ENCODE assay signal across 20 cellular contexts in the genomic region with DNA sequence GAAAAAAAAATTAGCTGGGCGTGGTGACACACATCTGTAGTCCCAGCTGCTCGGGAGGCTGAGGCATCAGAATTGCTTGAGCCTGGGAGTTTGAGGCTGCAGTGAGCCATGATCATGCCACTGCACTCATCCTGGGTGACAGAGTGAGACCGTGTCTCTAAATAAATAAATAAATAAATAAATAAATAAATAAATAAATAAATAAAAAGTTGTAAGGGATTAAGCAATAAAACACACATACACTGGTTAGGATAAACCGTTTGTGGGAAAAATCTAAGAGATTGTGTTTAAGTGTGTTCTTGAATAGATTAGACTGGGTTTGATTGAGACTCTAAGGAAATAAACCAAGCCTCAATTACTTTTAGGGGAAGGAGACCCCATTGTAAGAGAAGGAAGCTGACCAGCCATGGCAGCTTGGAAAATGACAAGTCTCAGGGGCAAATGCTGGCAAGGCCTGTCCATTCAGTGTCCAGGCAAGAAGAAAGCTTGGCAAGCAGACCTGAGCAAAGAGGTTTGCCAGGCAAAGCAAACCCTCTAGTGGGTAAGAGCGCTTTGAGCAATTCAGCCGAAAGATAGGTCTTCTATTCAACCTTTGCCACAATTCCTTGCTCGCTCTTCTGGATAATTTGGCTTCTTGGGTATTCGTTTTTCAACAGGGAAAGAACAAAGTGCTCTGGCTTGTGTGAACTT.
DNase-seq lines count a peak whose midpoint lies in the region; ATAC-seq and TF ChIP-seq lines count a peak whose summit lies in the region.
"Had no signal": no experiment of that assay in that cellular context is flagged by ENCODE, and none has a peak within 500 bp of the region (broad histone marks: within the 10 kb centered on the region; RNA-seq: fewer than 3 reads in every experiment).

No MANE protein-coding gene starts in this region.

- H3K27ac Mint-ChIP-seq in brain: peak overlapping the region in 3 of 5 experiments; percentile 18 to 92 (median 30)
- H3K27ac Mint-ChIP-seq: CD4-positive, alpha-beta memory T cell; HFFc6; natural killer cell treated with Interleukin-12 subunit alpha and Interleukin-12 subunit beta and Interleukin-15 and Interleukin-18, amount 100 ng/mL, for 72 hours; T-helper 2 cell treated with Interferon-gamma antibody and Interleukin-4, amounts not matched to agents 5 μg/mL and 100 μg/mL, for 36 hours had no signal

- H3K9me3 Mint-ChIP-seq in brain: no peaks in the 10 kb centered on the region
- H3K9me3 Mint-ChIP-seq: CD4-positive, alpha-beta memory T cell; HFFc6; natural killer cell treated with Interleukin-12 subunit alpha and Interleukin-12 subunit beta and Interleukin-15 and Interleukin-18, amount 100 ng/mL, for 72 hours; T-helper 2 cell treated with Interferon-gamma antibody and Interleukin-4, amounts not matched to agents 5 μg/mL and 100 μg/mL, for 36 hours had no signal

- H3K36me3 ChIP-seq in right atrium auricular region (no peaks in the 10 kb centered on the region), left lung (no peaks in the 10 kb centered on the region), aorta (ENCODE audit: control insufficient read depth in 1 of 2, insufficient read depth in 2 of 2, low read length in 1 of 2) (no peaks in the 10 kb centered on the region)
- H3K36me3 ChIP-seq: gastrocnemius medialis, prostate gland had no signal

- 41% methylated on average over 8 of the region's 8 CpGs for WGBS in aorta, 2 donors

- H3K36me3 Mint-ChIP-seq in brain: no peaks in the 10 kb centered on the region
- H3K36me3 Mint-ChIP-seq: CD4-positive, alpha-beta memory T cell; natural killer cell treated with Interleukin-12 subunit alpha and Interleukin-12 subunit beta and Interleukin-15 and Interleukin-18, amount 100 ng/mL, for 72 hours had no signal

- no peaks in the 10 kb centered on the region for H3K27me3 Mint-ChIP-seq in brain
- H3K27me3 Mint-ChIP-seq: natural killer cell treated with Interleukin-12 subunit alpha and Interleukin-12 subunit beta and Interleukin-15 and Interleukin-18, amount 100 ng/mL, for 72 hours had no signal

- H3K4me1 ChIP-seq in right atrium auricular region (peaks cover 0 to 9% of the 10 kb centered on the region in 2 donors), left lung (peaks cover 0 to 9% of the 10 kb centered on the region in 2 donors), aorta (ENCODE audit: control insufficient read depth in 1 of 2, insufficient read depth in 2 of 2, low read length in 2 of 2) (no peaks in the 10 kb centered on the region)
- H3K4me1 ChIP-seq: prostate gland had no signal

- H3K4me3 ChIP-seq in right atrium auricular region: no peak overlapping the region
- no peak overlapping the region for H3K4me3 ChIP-seq in left lung
- H3K4me3 ChIP-seq in aorta (ENCODE audit: low read length in 2 of 2): no peak overlapping the region
- H3K4me3 ChIP-seq: gastrocnemius medialis, prostate gland had no signal

- peaks cover 19% of the 10 kb centered on the region for H3K4me1 Mint-ChIP-seq in brain

- H3K27ac ChIP-seq in right atrium auricular region (peak overlapping the region in 1 of 2 donors; percentile 7), left lung (no peak overlapping the region), aorta (ENCODE audit: low read depth in 1 of 2, low read length in 2 of 2) (peak overlapping the region in 1 of 2 donors; percentile 26)

- no peak for TF ChIP-seq CTCF in right atrium auricular region (IDR thresholded peaks at IDR 0.05)
- TF ChIP-seq CTCF in brain (conservative IDR thresholded peaks at IDR 0.05): no peak
- no peak for TF ChIP-seq CTCF in left lung (IDR thresholded peaks at IDR 0.05)

- DNase-seq in Right ventricle myocardium superior (no peak), right atrium auricular region (ENCODE audit: low spot score) (no peak), left lung (no peak), aorta (no peak), AG20443 (ENCODE audit: low spot score) (no peak)
- DNase-seq: CD4-positive, alpha-beta memory T cell; EL; gastrocnemius medialis; HFFc6; mesendoderm; NCI-H1436; NCI-H2227 treated with DMSO at 0.1 percent for 48 hours; SHP77 treated with DMSO at 0.1 percent for 48 hours; stimulated activated naive CD8-positive, alpha-beta T cell treated with anti-CD3 and anti-CD28 coated beads, Interleukin-15, Interleukin-2, amounts not matched to agents 100 U/mL and 50 U/mL, for 24 hours had no signal

- H3K4me3 Mint-ChIP-seq in brain: no peak overlapping the region
- H3K4me3 Mint-ChIP-seq: CD4-positive, alpha-beta memory T cell; HFFc6; natural killer cell treated with Interleukin-12 subunit alpha and Interleukin-12 subunit beta and Interleukin-15 and Interleukin-18, amount 100 ng/mL, for 72 hours; T-helper 2 cell treated with Interferon-gamma antibody and Interleukin-4, amounts not matched to agents 5 μg/mL and 100 μg/mL, for 36 hours had no signal

- ATAC-seq in Right ventricle myocardium superior (ENCODE audit: poor library complexity): peak; percentile 66
- peak; percentile 6 for ATAC-seq in left lung
- peak; percentile 64 for ATAC-seq in aorta (ENCODE audit: low FRiP score)
- ATAC-seq in HG03175 (IDR thresholded peaks at IDR 0.05; ENCODE audit: unreplicated experiment): no peak
- no peak for ATAC-seq in HG03135 (IDR thresholded peaks at IDR 0.05; ENCODE audit: unreplicated experiment)
- ATAC-seq: gastrocnemius medialis; natural killer cell treated with Interleukin-12 subunit alpha and Interleukin-12 subunit beta and Interleukin-15 and Interleukin-18, amount 100 ng/mL, for 72 hours; stimulated activated naive CD8-positive, alpha-beta T cell treated with anti-CD3 and anti-CD28 coated beads, Interleukin-15, Interleukin-2, amounts not matched to agents 100 U/mL and 50 U/mL, for 24 hours had no signal

- intact Hi-C loops in Right ventricle myocardium superior (cut with DNase I): loop anchor here (10.0 kb wide), 1 partner anchor 298 kb away; a partner anchor contains a TSS
- intact Hi-C loops in left lung (cut with DNase I): no loop called here
- intact Hi-C loops in aorta (cut with DNase I): loop anchor here (5.0 to 10.0 kb wide), 3 partner anchors 145 to 788 kb away; no protein-coding TSS in a partner anchor

- H3K27me3 ChIP-seq in right atrium auricular region (no peaks in the 10 kb centered on the region), left lung (no peaks in the 10 kb centered on the region), aorta (ENCODE audit: control insufficient read depth in 1 of 2, insufficient read depth in 2 of 2, low read length in 1 of 2) (no peaks in the 10 kb centered on the region)
- H3K27me3 ChIP-seq: gastrocnemius medialis had no signal

- H3K9me3 ChIP-seq in right atrium auricular region (no peaks in the 10 kb centered on the region), left lung (no peaks in the 10 kb centered on the region), aorta (ENCODE audit: control insufficient read depth, low read length) (no peaks in the 10 kb centered on the region)
- H3K9me3 ChIP-seq: gastrocnemius medialis, prostate gland had no signal

Comparison
In these comparisons a context has a peak if more than half of its experiments do, and no peak if none do; other contexts are left out.
1. ATAC-seq: peak in Right ventricle myocardium superior (single experiment), left lung (single experiment) and aorta (single experiment); none in HG03175 (single experiment) and HG03135 (single experiment).
2. intact Hi-C loops: an anchor here in Right ventricle myocardium superior (10.0 kb wide) and aorta (5.0 to 10.0 kb wide); none called in left lung.